Comparison of ENCODE assay signal across 8 cellular contexts in the genomic region with DNA sequence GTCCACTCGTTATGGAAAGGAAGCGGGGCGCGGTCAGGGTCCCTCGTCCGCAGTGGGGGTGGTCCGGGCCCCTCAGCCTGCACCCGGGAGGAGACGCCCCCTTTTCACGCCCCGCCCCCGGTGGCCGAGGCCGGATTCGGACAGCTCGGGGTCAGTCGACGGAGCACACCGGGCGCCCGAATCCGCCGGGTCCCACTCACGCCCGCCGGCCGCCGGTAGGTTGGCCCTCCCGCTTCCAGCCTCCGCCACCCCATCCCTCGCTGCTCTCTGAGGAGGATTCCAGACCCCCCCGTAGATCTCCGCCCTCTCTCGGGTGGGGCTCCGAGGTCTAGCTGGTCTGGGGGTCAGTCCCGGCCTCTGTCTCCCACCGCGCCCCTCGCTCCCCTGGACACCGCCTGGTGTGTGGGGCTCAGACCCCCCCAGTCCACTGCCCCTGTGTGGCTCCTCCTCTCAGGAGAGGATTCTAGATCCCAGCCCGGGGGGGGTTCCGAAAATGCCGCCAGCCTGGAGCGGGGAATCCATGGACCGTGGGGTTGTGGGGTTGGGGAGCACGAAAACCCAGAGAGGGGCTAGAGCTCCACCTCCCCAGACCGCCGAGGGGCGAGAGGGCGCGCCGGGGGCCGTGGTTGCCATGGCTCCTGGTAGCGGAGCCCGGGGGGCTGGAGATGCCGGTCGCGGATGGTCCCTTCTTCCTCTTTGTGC. TPM values are rescaled to one million over a fixed set of nuclear protein-coding genes. Genes with fewer than 3 reads are reported as not detected.
DNase-seq lines count a peak whose midpoint lies in the region; ATAC-seq and TF ChIP-seq lines count a peak whose summit lies in the region.

No MANE protein-coding gene starts in this region.

- peak; percentile 20 for DNase-seq in DMS 273 (lab: John Stamatoyannopoulos, UW; ENCODE audit: unreplicated experiment)
- DNase-seq in DMS 273 treated with DMSO at 0.1 percent for 48 hours (lab: John Stamatoyannopoulos, UW): no peak
- no peak for DNase-seq in SK-N-MC (ENCODE audit: low read depth, low spot score)
- peak; percentile 69 to 79 for DNase-seq in suprapubic skin (ENCODE audit: low spot score in 2 of 2)
- no peak for DNase-seq in CD1c-positive myeloid dendritic cell (ENCODE audit: extremely low spot score)
- DNase-seq in SIG-M5 (lab: John Stamatoyannopoulos, UW): no peak

- ATAC-seq in HG02973 (IDR thresholded peaks at IDR 0.05; ENCODE audit: unreplicated experiment): no peak

- TF ChIP-seq POLR2A in suprapubic skin (IDR thresholded peaks at IDR 0.05): no peak

- H3K27me3 ChIP-seq in iPS-20b (ENCODE audit: insufficient read depth, low read length): peaks cover 87% of the 10 kb centered on the region
- H3K27me3 ChIP-seq in suprapubic skin: peaks cover 23% of the 10 kb centered on the region

- TF ChIP-seq EP300 in suprapubic skin (IDR thresholded peaks at IDR 0.05): no peak

- H3K27ac ChIP-seq in SK-N-MC (no peak overlapping the region), iPS-20b (ENCODE audit: low read length) (no peak overlapping the region), suprapubic skin (peak overlapping the region; percentile 42)

- H3K36me3 ChIP-seq in SK-N-MC (ENCODE audit: insufficient read depth, low read length): no peaks in the 10 kb centered on the region
- H3K36me3 ChIP-seq in iPS-20b (ENCODE audit: insufficient read depth, low read depth, low read length): no peaks in the 10 kb centered on the region
- no peaks in the 10 kb centered on the region for H3K36me3 ChIP-seq in suprapubic skin

- no peak for TF ChIP-seq CTCF in suprapubic skin (IDR thresholded peaks at IDR 0.05)

- H3K4me1 ChIP-seq in iPS-20b (ENCODE audit: insufficient read depth, low read length): no peaks in the 10 kb centered on the region
- H3K4me1 ChIP-seq in suprapubic skin: peaks cover 27% of the 10 kb centered on the region

- H3K4me3 ChIP-seq in SK-N-MC: peak overlapping the region; percentile 74
- H3K4me3 ChIP-seq in iPS-20b (ENCODE audit: low read length): peak overlapping the region; percentile 71
- peak overlapping the region; percentile 62 for H3K4me3 ChIP-seq in suprapubic skin

- H3K9ac ChIP-seq in SK-N-MC (ENCODE audit: insufficient read length): no peak overlapping the region
- no peak overlapping the region for H3K9ac ChIP-seq in iPS-20b (ENCODE audit: low read depth, low read length)

- 0% methylated on average over 12 of the region's 58 CpGs for WGBS in suprapubic skin

- no peaks in the 10 kb centered on the region for H3K9me3 ChIP-seq in SK-N-MC (ENCODE audit: low read depth, low read length)
- no peaks in the 10 kb centered on the region for H3K9me3 ChIP-seq in iPS-20b (ENCODE audit: insufficient read depth, low read depth, low read length)
- H3K9me3 ChIP-seq in suprapubic skin: no peaks in the 10 kb centered on the region

RNA-seq across cellular contexts. Expression of gene CHL1, which starts 0.7 kb away (rescaled TPM):
- 10 to 100 TPM; 39.5 to 77.9 (median 60.5) TPM for total RNA-seq in suprapubic skin

Comparison
In these comparisons a context has a peak if more than half of its experiments do, and no peak if none do; other contexts are left out.
1. DNase-seq: peak in DMS 273 (single experiment) and suprapubic skin (2 of 2); none in DMS 273 treated with DMSO at 0.1 percent for 48 hours (single experiment), SK-N-MC (single experiment), CD1c-positive myeloid dendritic cell (single experiment) and SIG-M5 (single experiment).
2. Peak in every context shown above with its lines, with median percentiles within 50 percentile points of each other: H3K4me3 ChIP-seq.